ENCODE assay signal across 19 cellular contexts in genomic region chr18:3689091-3689490, GRCh38.
DNase-seq lines count a peak whose midpoint lies in the region; ATAC-seq, FAIRE-seq and TF ChIP-seq lines count a peak whose summit lies in the region.
"Had no signal": no experiment of that assay in that cellular context is flagged by ENCODE, and none has a peak within 500 bp of the region (broad histone marks: within the 10 kb centered on the region; RNA-seq: fewer than 3 reads in every experiment).

No MANE protein-coding gene starts in this region.

- H2AK5ac ChIP-seq in trophoblast cell (ENCODE audit: low read length) = no peak overlapping the region

- ATAC-seq in Panc1 (0 out of 2 replicates have a peak, but pooled peaks have one; percentile 23), HG02973 (IDR thresholded peaks at IDR 0.05; ENCODE audit: unreplicated experiment) (no peak), HG02759 (IDR thresholded peaks at IDR 0.05; ENCODE audit: unreplicated experiment) (no peak)

- H4K8ac ChIP-seq in trophoblast cell (ENCODE audit: low read depth, low read length) = no peak overlapping the region

- BruUV-seq in Panc1 (replicated peaks; lab: Mats Ljungman, UMichigan) = no TSS peak

- no peak overlapping the region for H2BK120ac ChIP-seq in trophoblast cell (ENCODE audit: insufficient read depth, low read length, poor library complexity)

- intact Hi-C loops in Panc1 (cut with micrococcal nuclease; ENCODE audit: unreplicated experiment) = no loop called here

- H3K9ac ChIP-seq in endodermal cell (ENCODE audit: extremely low read depth, low read length, poor library complexity, severe bottlenecking) (no peak overlapping the region), trophoblast cell (ENCODE audit: low read length) (no peak overlapping the region)
- H3K9ac ChIP-seq: parathyroid adenoma had no signal

- peaks cover 14% of the 10 kb centered on the region for H3K4me1 ChIP-seq in Panc1 (ENCODE audit: control insufficient read depth, insufficient read depth, low read length)
- no peaks in the 10 kb centered on the region for H3K4me1 ChIP-seq in endodermal cell (ENCODE audit: control insufficient read depth, insufficient read depth, low read length)
- H3K4me1 ChIP-seq in trophoblast cell (ENCODE audit: control insufficient read depth in 1 of 2, insufficient read depth in 2 of 2, low read length in 2 of 2) = peaks cover 0 to 11% of the 10 kb centered on the region in 2 experiments
- H3K4me1 ChIP-seq: BE2C, parathyroid adenoma had no signal

- H3K27me3 ChIP-seq in Panc1 (ENCODE audit: control insufficient read depth, insufficient read depth, low read length) (no peaks in the 10 kb centered on the region), endodermal cell (ENCODE audit: control insufficient read depth, insufficient read depth, low read length, poor library complexity, severe bottlenecking) (no peaks in the 10 kb centered on the region), trophoblast cell (ENCODE audit: insufficient read depth, low read length) (no peaks in the 10 kb centered on the region)
- H3K27me3 ChIP-seq: BE2C had no signal

- no peak overlapping the region for H3K4me3 ChIP-seq in Panc1 (ENCODE audit: low read depth in 2 of 2, low read length in 2 of 2)
- no peak overlapping the region for H3K4me3 ChIP-seq in endodermal cell (ENCODE audit: low read length)
- H3K4me3 ChIP-seq in trophoblast cell (ENCODE audit: low read depth, low read length) = no peak overlapping the region
- H3K4me3 ChIP-seq: skin epidermis, thoracic aorta had no signal

- H2BK12ac ChIP-seq in trophoblast cell (ENCODE audit: low read length) = no peak overlapping the region

- H4K91ac ChIP-seq in trophoblast cell (ENCODE audit: low read depth, low read length) = no peak overlapping the region

- no peak overlapping the region for H3K23ac ChIP-seq in trophoblast cell (ENCODE audit: low read length)

- POLR2A ChIA-PET in Panc1 (lab: Charles Lee) = no interaction called here

- peak; percentile 92 for FAIRE-seq in G401.6 (lab: Jason Lieb, UNC)

- in situ Hi-C loops in Panc1 (cut with HindIII; ENCODE audit: low pct_unique_long_range_greater_than_20kb, low sequenced_read_pairs) = no loop called here

- no peaks in the 10 kb centered on the region; the same call in 1 of the 2 replicates for H3K9me3 ChIP-seq in Panc1 (ENCODE audit: control insufficient read depth, insufficient read depth, low read depth, low read length)
- H3K9me3 ChIP-seq in endodermal cell (ENCODE audit: control insufficient read depth, low read length) = peaks cover 16% of the 10 kb centered on the region
- H3K9me3 ChIP-seq in trophoblast cell (ENCODE audit: insufficient read depth, low read depth, low read length) = no peaks in the 10 kb centered on the region
- H3K9me3 ChIP-seq: BE2C, thoracic aorta had no signal

- no peaks in the 10 kb centered on the region for H3K27me3 Mint-ChIP-seq in endodermal cell (ENCODE audit: insufficient read depth)

- no peak for TF ChIP-seq CTCF in Panc1 (IDR thresholded peaks at IDR 0.05)
- no peak for TF ChIP-seq CTCF in endodermal cell (conservative IDR thresholded peaks at IDR 0.05)

- no peak overlapping the region for H3K4me3 Mint-ChIP-seq in endodermal cell

- H2BK5ac ChIP-seq in trophoblast cell (ENCODE audit: low read depth, low read length, poor library complexity) = no peak overlapping the region

- H3K4me1 Mint-ChIP-seq in endodermal cell = peaks cover 14% of the 10 kb centered on the region

- peak overlapping the region; percentile 1 for H3K27ac Mint-ChIP-seq in endodermal cell

- CTCF ChIA-PET in Panc1 (lab: Charles Lee) = no interaction called here

- no peak overlapping the region for H2AFZ ChIP-seq in trophoblast cell (ENCODE audit: insufficient read depth, low read length, poor library complexity)
- H2AFZ ChIP-seq: parathyroid adenoma had no signal

- no peak overlapping the region for H4K12ac ChIP-seq in trophoblast cell (ENCODE audit: low read depth, low read length)

- DNase-seq in Panc1 (ENCODE audit: low read depth, low spot score) (no peak), endodermal cell (peak; percentile 10), trophoblast cell (no peak), hepatic stellate cell (ENCODE audit: low spot score) (no peak), T-helper 1 cell (no peak)
- DNase-seq: activated CD4-positive, alpha-beta T cell treated with anti-CD3 and anti-CD28 coated beads for 4 hours; activated CD8-positive, alpha-beta memory T cell treated with anti-CD3 and anti-CD28 coated beads, Interleukin-2, amount 50 U/mL, for 4 hours; activated gamma-delta T cell treated with Interleukin-2 at 50 U/mL for 16 hours; BE2C; NCI-H1417; NCI-H446 treated with DMSO at 0.1 percent for 48 hours; SHP77; T1000 had no signal

- H3K4ac ChIP-seq in trophoblast cell (ENCODE audit: low read depth, low read length) = no peak overlapping the region

- H3K27ac ChIP-seq in Panc1 (ENCODE audit: low read length) = peak overlapping the region; percentile 80
- no peak overlapping the region for H3K27ac ChIP-seq in endodermal cell (ENCODE audit: low read depth, low read length)
- H3K27ac ChIP-seq in trophoblast cell (ENCODE audit: low read depth, low read length) = peak overlapping the region; percentile 87
- H3K27ac ChIP-seq: parathyroid adenoma, thoracic aorta had no signal

- peak overlapping the region; percentile 18 for H3K4me2 ChIP-seq in trophoblast cell (ENCODE audit: low read length)

- H3K18ac ChIP-seq in trophoblast cell (ENCODE audit: low read length) = no peak overlapping the region

- 92 to 100% methylated on average over 1 to 2 of the region's 3 CpGs for WGBS in endodermal cell (ENCODE audit: insufficient coverage in 1 of 2, insufficient read length in 1 of 2), 2 experiments
- no CpG with 5 or more reads among the region's 3 CpGs for WGBS in trophoblast cell (ENCODE audit: extremely low coverage, insufficient coverage, insufficient read length)

- H3K14ac ChIP-seq in trophoblast cell (ENCODE audit: low read length) = no peak overlapping the region

- H3K9me3 Mint-ChIP-seq in endodermal cell = peaks cover 12% of the 10 kb centered on the region

- peaks cover 10% of the 10 kb centered on the region for H3K79me1 ChIP-seq in trophoblast cell (ENCODE audit: low read length)

- peaks cover 1% of the 10 kb centered on the region for H3K36me3 Mint-ChIP-seq in endodermal cell (ENCODE audit: low read depth)

- H3K36me3 ChIP-seq in Panc1 (ENCODE audit: control insufficient read depth, insufficient read depth, low read length) (no peaks in the 10 kb centered on the region), endodermal cell (ENCODE audit: control insufficient read depth, insufficient read depth, low read length) (no peaks in the 10 kb centered on the region), trophoblast cell (ENCODE audit: control insufficient read depth in 1 of 2, insufficient read depth in 2 of 2, low read length in 2 of 2) (no peaks in the 10 kb centered on the region)
- H3K36me3 ChIP-seq: BE2C, thoracic aorta had no signal

- no peaks in the 10 kb centered on the region for H3K79me2 ChIP-seq in trophoblast cell (ENCODE audit: control insufficient read depth, insufficient read depth, low read length, poor library complexity)
- H3K79me2 ChIP-seq: parathyroid adenoma had no signal
